ENCODE assay signal across 8 cellular contexts in genomic region chr20:26010224-26010941, GRCh38.
DNase-seq lines count a peak whose midpoint lies in the region; ATAC-seq and TF ChIP-seq lines count a peak whose summit lies in the region.
"Not testable (repeated sequence)": the region's sequence is repeated elsewhere in the genome, so short reads cannot be mapped to it uniquely, and the experiment has no call there.

No MANE protein-coding gene starts in this region.

- TF ChIP-seq POLR2A in body of pancreas (IDR thresholded peaks at IDR 0.05) (peak in 2 of 3 donors; percentile 32 to 59), thyroid gland (IDR thresholded peaks at IDR 0.05) (peak in 1 of 2 donors; percentile 34)

- peak overlapping the region; percentile 72 for H3K4me3 Mint-ChIP-seq in Caco-2 (ENCODE audit: unreplicated experiment)
- peak overlapping the region; percentile 96 for H3K4me3 Mint-ChIP-seq in activated B cell treated with CpG ODN at 0.5 μM for 24 hours

- DNase-seq in Caco-2: peak; percentile 68 to 76
- not testable (repeated sequence) for DNase-seq in Karpas-422, activated B cell treated with CpG ODN at 0.5 μM for 24 hours, lower lobe of right lung
- peak; percentile 23 to 49 (median 31) for DNase-seq in body of pancreas
- DNase-seq in fibroblast of lung (ENCODE audit: low read depth in 2 of 2): peak; percentile 11 to 44
- DNase-seq in trophoblast cell: peak in 1 of 2 donors; percentile 33
- peak in 1 of 2 donors; percentile 14 for DNase-seq in thyroid gland

- H3K4me1 ChIP-seq in Caco-2; Karpas-422 (ENCODE audit: low read length); body of pancreas; fibroblast of lung (ENCODE audit: control insufficient read depth, extremely low read depth, insufficient read depth, low read length); lower lobe of right lung; trophoblast cell (ENCODE audit: control insufficient read depth in 1 of 2, insufficient read depth in 2 of 2, low read length in 2 of 2); thyroid gland: not testable (repeated sequence)

- H3K27me3 Mint-ChIP-seq in Caco-2 (ENCODE audit: insufficient read depth, unreplicated experiment); activated B cell treated with CpG ODN at 0.5 μM for 24 hours: not testable (repeated sequence)

- H3K9me3 Mint-ChIP-seq in Caco-2 (ENCODE audit: unreplicated experiment); activated B cell treated with CpG ODN at 0.5 μM for 24 hours: not testable (repeated sequence)

- H3K79me1 ChIP-seq in trophoblast cell (ENCODE audit: low read length): not testable (repeated sequence)

- H3K4ac ChIP-seq in trophoblast cell (ENCODE audit: low read depth, low read length): not testable (repeated sequence)

- H3K79me2 ChIP-seq in Karpas-422 (ENCODE audit: low read length); fibroblast of lung (ENCODE audit: control insufficient read depth, insufficient read depth, low read length); trophoblast cell (ENCODE audit: control insufficient read depth, insufficient read depth, low read length, poor library complexity): not testable (repeated sequence)

- H2AFZ ChIP-seq in Karpas-422 (ENCODE audit: low read length): peak overlapping the region; percentile 21; the same call in 1 of the 2 replicates
- peak overlapping the region; percentile 63 for H2AFZ ChIP-seq in fibroblast of lung (ENCODE audit: low read length)
- H2AFZ ChIP-seq in trophoblast cell (ENCODE audit: insufficient read depth, low read length, poor library complexity): not testable (repeated sequence)

- H2AK5ac ChIP-seq in trophoblast cell (ENCODE audit: low read length): not testable (repeated sequence)

- peak overlapping the region; percentile 95 for H3K27ac Mint-ChIP-seq in Caco-2 (ENCODE audit: unreplicated experiment)
- peak overlapping the region; percentile 90 for H3K27ac Mint-ChIP-seq in activated B cell treated with CpG ODN at 0.5 μM for 24 hours

- not testable (repeated sequence) for H2BK12ac ChIP-seq in trophoblast cell (ENCODE audit: low read length)

- H3K9ac ChIP-seq in Karpas-422 (ENCODE audit: low read length) (peak overlapping the region; percentile 70), fibroblast of lung (ENCODE audit: insufficient read depth, low read length) (peak overlapping the region; percentile 61), trophoblast cell (ENCODE audit: low read length) (peak overlapping the region; percentile 19)

- H4K12ac ChIP-seq in trophoblast cell (ENCODE audit: low read depth, low read length): peak overlapping the region; percentile 22

- H3K27ac ChIP-seq in Karpas-422 (ENCODE audit: low read length): not testable (repeated sequence)
- H3K27ac ChIP-seq in body of pancreas: peak overlapping the region; percentile 83 to 96 (median 88)
- peak overlapping the region; percentile 43 for H3K27ac ChIP-seq in fibroblast of lung (ENCODE audit: insufficient read depth, low read length)
- peak overlapping the region; percentile 88 for H3K27ac ChIP-seq in lower lobe of right lung
- H3K27ac ChIP-seq in trophoblast cell (ENCODE audit: low read depth, low read length): peak overlapping the region; percentile 71
- peak overlapping the region; percentile 55 to 91 (median 70) for H3K27ac ChIP-seq in thyroid gland

- intact Hi-C loops in Caco-2 (cut with micrococcal nuclease; ENCODE audit: unreplicated experiment); activated B cell treated with CpG ODN at 0.5 μM for 24 hours (cut with micrococcal nuclease); body of pancreas (cut with DNase I); lower lobe of right lung (cut with DNase I); thyroid gland (cut with DNase I): not testable (repeated sequence)

- H3K14ac ChIP-seq in trophoblast cell (ENCODE audit: low read length): not testable (repeated sequence)

- TF ChIP-seq CTCF in Caco-2 (IDR thresholded peaks at IDR 0.05; ENCODE audit: insufficient read depth in 1 of 2, low read depth in 1 of 2, low read length in 1 of 2, severe bottlenecking in 1 of 2, unreplicated experiment in 1 of 2); activated B cell treated with CpG ODN at 0.5 μM for 24 hours (IDR thresholded peaks at IDR 0.05); body of pancreas (IDR thresholded peaks at IDR 0.05); fibroblast of lung (conservative IDR thresholded peaks at IDR 0.05 in 1 of 2, IDR thresholded peaks at IDR 0.05 in 1 of 2; ENCODE audit: low read depth in 1 of 2, low read length in 2 of 2); lower lobe of right lung (IDR thresholded peaks at IDR 0.05); thyroid gland (IDR thresholded peaks at IDR 0.05): not testable (repeated sequence)

- TSS peak; percentile 98 for BruUV-seq in Caco-2 (replicated peaks; lab: Mats Ljungman, UMichigan)

- peak overlapping the region; percentile 51 for H3K4me3 ChIP-seq in Caco-2 (ENCODE audit: low read depth, low read length)
- H3K4me3 ChIP-seq in Karpas-422 (ENCODE audit: low read length): peak overlapping the region; percentile 65
- peak overlapping the region; percentile 61 to 74 for H3K4me3 ChIP-seq in body of pancreas
- peak overlapping the region; percentile 38 to 81 (median 68) for H3K4me3 ChIP-seq in fibroblast of lung (replicated peaks in 1 of 4; ENCODE audit: control extremely low read depth in 1 of 4, insufficient read depth in 1 of 4, low read depth in 3 of 4, low read length in 4 of 4)
- H3K4me3 ChIP-seq in lower lobe of right lung: peak overlapping the region; percentile 65
- H3K4me3 ChIP-seq in trophoblast cell (ENCODE audit: low read depth, low read length): peak overlapping the region; percentile 75
- peak overlapping the region; percentile 25 to 85 (median 34) for H3K4me3 ChIP-seq in thyroid gland (replicated peaks in 1 of 3)

- H2BK120ac ChIP-seq in trophoblast cell (ENCODE audit: insufficient read depth, low read length, poor library complexity): not testable (repeated sequence)

- CTCF ChIA-PET in Caco-2 (lab: Charles Lee); activated B cell treated with CpG ODN at 0.5 μM for 24 hours (lab: Charles Lee): not testable (repeated sequence)

- H4K91ac ChIP-seq in trophoblast cell (ENCODE audit: low read depth, low read length): not testable (repeated sequence)

- peak overlapping the region; percentile 44 for H2BK5ac ChIP-seq in trophoblast cell (ENCODE audit: low read depth, low read length, poor library complexity)

- peak overlapping the region; percentile 61 for H3K4me2 ChIP-seq in Karpas-422 (ENCODE audit: low read depth, low read length, poor library complexity, severe bottlenecking)
- H3K4me2 ChIP-seq in fibroblast of lung (ENCODE audit: extremely low read depth, insufficient read depth, low read length): peak overlapping the region; percentile 51
- peak overlapping the region; percentile 49 for H3K4me2 ChIP-seq in trophoblast cell (ENCODE audit: low read length)

- WGBS in body of pancreas, 2 donors: 5 to 9% methylated on average over 5 to 10 of the region's 13 CpGs
- no CpG with 5 or more reads among the region's 13 CpGs for WGBS in trophoblast cell (ENCODE audit: extremely low coverage, insufficient coverage, insufficient read length)
- WGBS in thyroid gland, 2 donors: 19 to 20% methylated on average over 5 to 10 of the region's 13 CpGs

- not testable (repeated sequence) for H4K20me1 ChIP-seq in Karpas-422 (ENCODE audit: insufficient read depth, low read depth, low read length); fibroblast of lung (ENCODE audit: control insufficient read depth, extremely low read depth, insufficient read depth, low read length)

- not testable (repeated sequence) for H3K9me2 ChIP-seq in Karpas-422 (replicated peaks; ENCODE audit: insufficient read depth, low read length)

- ATAC-seq in activated B cell treated with CpG ODN at 0.5 μM for 24 hours (ENCODE audit: low read depth); body of pancreas; lower lobe of right lung: not testable (repeated sequence)

- peaks cover 15% of the 10 kb centered on the region for H3K36me3 Mint-ChIP-seq in Caco-2 (ENCODE audit: insufficient read depth, unreplicated experiment)
- not testable (repeated sequence) for H3K36me3 Mint-ChIP-seq in activated B cell treated with CpG ODN at 0.5 μM for 24 hours (ENCODE audit: low read depth)

- not testable (repeated sequence) for H3K18ac ChIP-seq in trophoblast cell (ENCODE audit: low read length)

- H3K27me3 ChIP-seq in Caco-2 (replicated peaks; ENCODE audit: control insufficient read depth, insufficient read depth, low read length); Karpas-422 (ENCODE audit: low read length); body of pancreas; fibroblast of lung (ENCODE audit: control insufficient read depth, insufficient read depth, low read length); lower lobe of right lung (ENCODE audit: low read depth); trophoblast cell (ENCODE audit: insufficient read depth, low read length); thyroid gland: not testable (repeated sequence)

- H3K23ac ChIP-seq in trophoblast cell (ENCODE audit: low read length): not testable (repeated sequence)

- not testable (repeated sequence) for H3K36me3 ChIP-seq in Caco-2 (ENCODE audit: control insufficient read depth, insufficient read depth, low read length); Karpas-422 (ENCODE audit: insufficient read depth, low read length); body of pancreas (replicated peaks in 1 of 2; ENCODE audit: insufficient read depth in 1 of 2, low read depth in 2 of 2); fibroblast of lung (ENCODE audit: control insufficient read depth, insufficient read depth, low read length); lower lobe of right lung; trophoblast cell (ENCODE audit: control insufficient read depth in 1 of 2, insufficient read depth in 2 of 2, low read length in 2 of 2); thyroid gland

- not testable (repeated sequence) for H4K8ac ChIP-seq in trophoblast cell (ENCODE audit: low read depth, low read length)

- H3K4me1 Mint-ChIP-seq in Caco-2 (ENCODE audit: low read depth, unreplicated experiment); activated B cell treated with CpG ODN at 0.5 μM for 24 hours: not testable (repeated sequence)

- POLR2A ChIA-PET in Caco-2 (lab: Charles Lee); activated B cell treated with CpG ODN at 0.5 μM for 24 hours (lab: Charles Lee): not testable (repeated sequence)

- not testable (repeated sequence) for H3K9me3 ChIP-seq in Caco-2; Karpas-422 (ENCODE audit: low read length); body of pancreas; fibroblast of lung (ENCODE audit: control insufficient read depth, insufficient read depth, low read depth, low read length); lower lobe of right lung; trophoblast cell (ENCODE audit: insufficient read depth, low read depth, low read length); thyroid gland

Comparison
In these comparisons a context has a peak if more than half of its experiments do, and no peak if none do; other contexts are left out.
1. H3K9ac ChIP-seq: peak in every context shown above with its lines; median percentile 70 in Karpas-422; 61 in fibroblast of lung; 19 in trophoblast cell.